ENCODE assay signal across 9 cellular contexts in the genomic region with DNA sequence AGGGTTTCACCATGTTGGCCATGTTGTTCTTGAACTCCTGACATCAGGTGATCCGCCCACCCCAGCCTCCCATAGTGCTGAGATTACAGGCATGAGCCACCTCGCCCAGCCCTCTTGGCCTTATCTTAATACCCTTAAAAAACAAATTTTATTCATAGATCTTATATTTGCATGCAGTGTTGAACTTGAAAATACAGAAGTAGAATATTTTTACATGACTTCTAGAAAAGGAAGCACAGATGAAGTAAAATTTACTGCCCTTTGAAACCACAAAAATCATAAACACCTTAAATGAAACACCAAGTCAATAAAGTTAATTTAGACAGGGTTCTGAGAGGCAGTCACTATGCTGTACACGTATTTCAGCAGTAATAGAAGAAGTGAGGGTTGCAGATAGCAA.
DNase-seq lines count a peak whose midpoint lies in the region; ATAC-seq lines count a peak whose summit lies in the region.
"Had no signal": no experiment of that assay in that cellular context is flagged by ENCODE, and none has a peak within 500 bp of the region (broad histone marks: within the 10 kb centered on the region; RNA-seq: fewer than 3 reads in every experiment).

No MANE protein-coding gene starts in this region.

- DNase-seq in NOMO-1 treated with DMSO at 0.1 percent for 48 hours (lab: John Stamatoyannopoulos, UW; ENCODE audit: unreplicated experiment) (peak; percentile 69), mesenteric fat pad (ENCODE audit: low spot score) (no peak), DMS79 (lab: John Stamatoyannopoulos, UW) (no peak), NCI-H774 (lab: John Stamatoyannopoulos, UW) (no peak)
- no peak for DNase-seq in stimulated activated CD4-positive, alpha-beta T cell treated with anti-CD3 and anti-CD28 coated beads, Interleukin-4, amount 100 ng/mL, for 1 hour
- DNase-seq: stimulated activated CD4-positive, alpha-beta T cell treated with anti-CD3 and anti-CD28 coated beads, Interleukin-12 subunit alpha, Interleukin-12 subunit beta, amount 100 ng/mL, for 4 hours had no signal

- ATAC-seq in GM18520 (IDR thresholded peaks at IDR 0.05; ENCODE audit: unreplicated experiment), result peak; percentile 61
- ATAC-seq in GM21515 (IDR thresholded peaks at IDR 0.05; ENCODE audit: unreplicated experiment), result peak; percentile 69
- ATAC-seq in HG03060 (IDR thresholded peaks at IDR 0.05; ENCODE audit: low read depth, unreplicated experiment), result peak; percentile 72
